In genomic region chr18:37424507-37424906, GRCh38 we compare ENCODE assay signal across 23 cellular contexts.
DNase-seq lines count a peak whose midpoint lies in the region; ATAC-seq, FAIRE-seq and TF ChIP-seq lines count a peak whose summit lies in the region.
"Had no signal": no experiment of that assay in that cellular context is flagged by ENCODE, and none has a peak within 500 bp of the region (broad histone marks: within the 10 kb centered on the region; RNA-seq: fewer than 3 reads in every experiment).

No MANE protein-coding gene starts in this region.

- H3K4me1 ChIP-seq in heart right ventricle (no peaks in the 10 kb centered on the region), small intestine (ENCODE audit: control insufficient read depth in 2 of 2, insufficient read depth in 1 of 2, low read depth in 1 of 2, low read length in 1 of 2) (no peaks in the 10 kb centered on the region)
- H3K4me1 ChIP-seq: A549, HAP-1, SJSA1 had no signal

- TF ChIP-seq POLR2A in NB4 (IDR thresholded peaks at IDR 0.05; ENCODE audit: extremely low read depth, insufficient read length), result no peak

- intact Hi-C loops in heart right ventricle (cut with DNase I), result no loop called here

- FAIRE-seq in small intestine (lab: Jason Lieb, UNC), result no peak
- FAIRE-seq: A549 had no signal

- H3K9me3 ChIP-seq in heart right ventricle (no peaks in the 10 kb centered on the region), small intestine (ENCODE audit: control insufficient read depth, low read depth) (no peaks in the 10 kb centered on the region)
- H3K9me3 ChIP-seq: A549, HAP-1, SJSA1 had no signal

- no peak overlapping the region; the same call in none of the 2 replicates for H3K4me3 ChIP-seq in Jurkat, Clone E6-1 (ENCODE audit: low read length)
- H3K4me3 ChIP-seq in NB4 (ENCODE audit: low read depth, low read length), result no peak overlapping the region
- no peak overlapping the region for H3K4me3 ChIP-seq in heart right ventricle
- H3K4me3 ChIP-seq in small intestine (ENCODE audit: low read depth in 1 of 2, low read length in 2 of 2), result no peak overlapping the region
- H3K4me3 ChIP-seq: A549, GM23338, HAP-1, SJSA1 had no signal

- DNase-seq in Jurkat, Clone E6-1 (ENCODE audit: low read depth, low spot score), result peak; percentile 51
- DNase-seq in NB4 (ENCODE audit: low read depth) (peak; percentile 6), myocyte (ENCODE audit: low read depth) (peak; percentile 94), renal cortical epithelial cell (ENCODE audit: low read depth) (peak; percentile 66), heart right ventricle (no peak), small intestine (no peak), AML-193 (lab: John Stamatoyannopoulos, UW) (no peak)
- DNase-seq: Calu3, DMS153, HFFc6, IMR-90, NCI-H1105 treated with DMSO at 0.1 percent for 48 hours, NCI-H2029, NCI-H446 treated with DMSO at 0.1 percent for 48 hours, NCI-H526, NCI-H82, Right ventricle myocardium superior, RPMI8226 had no signal

- 88 to 90% methylated on average over 4 of the region's 4 CpGs for WGBS in heart right ventricle, 2 donors
- 72 to 78% (median 77%) methylated on average over 4 of the region's 4 CpGs for WGBS in small intestine, 3 donors

- TF ChIP-seq CTCF in NB4 (IDR thresholded peaks at IDR 0.05; ENCODE audit: low read depth, low read length), result no peak
- TF ChIP-seq CTCF in heart right ventricle (IDR thresholded peaks at IDR 0.05), result no peak

- H3K27ac ChIP-seq in heart right ventricle (no peak overlapping the region), small intestine (ENCODE audit: low read depth in 1 of 2, low read length in 1 of 2) (no peak overlapping the region)
- H3K27ac ChIP-seq: A549, KMS-11, SJSA1 had no signal

- H3K27me3 ChIP-seq in heart right ventricle, result peaks cover 0 to 11% (median 0%) of the 10 kb centered on the region in 7 donors
- no peaks in the 10 kb centered on the region for H3K27me3 ChIP-seq in small intestine (ENCODE audit: control insufficient read depth in 2 of 2, insufficient read depth in 2 of 2, low read length in 2 of 2)
- H3K27me3 ChIP-seq: SJSA1 had no signal

- no peaks in the 10 kb centered on the region for H3K36me3 ChIP-seq in heart right ventricle
- H3K36me3 ChIP-seq in small intestine (ENCODE audit: control insufficient read depth in 2 of 2, insufficient read depth in 2 of 2, low read length in 2 of 2), result no peaks in the 10 kb centered on the region
- H3K36me3 ChIP-seq: HAP-1, SJSA1 had no signal

- no peak for ATAC-seq in heart right ventricle
- ATAC-seq: A549, GM23338 had no signal

Comparison
In these comparisons a context has a peak if more than half of its experiments do, and no peak if none do; other contexts are left out.
1. DNase-seq: peak in Jurkat, Clone E6-1 (single experiment), NB4 (single experiment), myocyte (single experiment) and renal cortical epithelial cell (single experiment); none in heart right ventricle (0 of 2), small intestine (single experiment) and AML-193 (0 of 2).